ENCODE assay signal across 24 cellular contexts in the genomic region with DNA sequence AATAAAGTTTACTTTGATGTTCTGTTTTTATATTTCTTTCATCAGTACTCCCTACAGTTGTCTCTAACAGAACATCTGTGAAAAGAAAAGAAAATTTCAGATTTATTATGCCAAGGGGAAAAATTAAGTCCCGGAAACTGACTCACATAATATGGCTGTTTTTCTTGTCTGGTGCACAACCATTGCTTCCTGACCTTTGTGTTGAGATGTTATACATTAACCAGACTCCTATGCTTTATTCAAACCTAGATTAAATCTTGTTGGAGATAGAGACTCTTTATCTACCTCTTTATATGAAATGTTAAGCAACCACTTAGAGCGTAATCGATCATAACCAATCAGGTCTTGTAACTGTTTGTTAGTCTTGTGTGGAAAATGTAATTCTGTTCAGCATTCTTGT. TPM values are rescaled to one million over a fixed set of nuclear protein-coding genes. Genes with fewer than 3 reads are reported as not detected.
A peak's percentile ranks its signal among the peaks of the same experiment; 100 is the strongest.
DNase-seq lines count a peak whose midpoint lies in the region; ATAC-seq and TF ChIP-seq lines count a peak whose summit lies in the region.
"Had no signal": no experiment of that assay in that cellular context is flagged by ENCODE, and none has a peak within 500 bp of the region (broad histone marks: within the 10 kb centered on the region; RNA-seq: fewer than 3 reads in every experiment).

No MANE protein-coding gene starts in this region.

- peaks cover 8% of the 10 kb centered on the region for H3K9me3 Mint-ChIP-seq in osteocyte (ENCODE audit: unreplicated experiment)
- H3K9me3 Mint-ChIP-seq: activated T-cell treated with anti-CD3 and anti-CD28 coated beads, Interleukin-2, amount 50 U/mL, for 4 hours had no signal

- no peaks in the 10 kb centered on the region for H3K27me3 Mint-ChIP-seq in osteocyte (ENCODE audit: unreplicated experiment)
- H3K27me3 Mint-ChIP-seq: CD8-positive, alpha-beta memory T cell; memory B cell; naive B cell had no signal

- H3K27ac Mint-ChIP-seq in osteocyte (ENCODE audit: unreplicated experiment), result peak overlapping the region; percentile 36
- H3K27ac Mint-ChIP-seq: activated naive CD4-positive, alpha-beta T cell treated with anti-CD3 and anti-CD28 coated beads for 36 hours; memory B cell had no signal

- H3K36me3 Mint-ChIP-seq in osteocyte (ENCODE audit: unreplicated experiment), result no peaks in the 10 kb centered on the region

- peaks cover 20% of the 10 kb centered on the region for H3K4me1 Mint-ChIP-seq in osteocyte (ENCODE audit: unreplicated experiment)
- H3K4me1 Mint-ChIP-seq: CD8-positive, alpha-beta memory T cell had no signal

- ATAC-seq in GM18502 (IDR thresholded peaks at IDR 0.05; ENCODE audit: poor library complexity, unreplicated experiment), result no peak
- ATAC-seq: activated T-cell treated with anti-CD3 and anti-CD28 coated beads, Interleukin-2, amount 50 U/mL, for 4 hours; stimulated activated naive CD8-positive, alpha-beta T cell treated with anti-CD3 and anti-CD28 coated beads, Interleukin-15, Interleukin-2, amounts not matched to agents 100 U/mL and 50 U/mL, for 24 hours had no signal

- no peak for TF ChIP-seq CTCF in osteocyte (IDR thresholded peaks at IDR 0.05)

- DNase-seq in DMS53 (lab: John Stamatoyannopoulos, UW) (peak; percentile 91), SW480 (ENCODE audit: low spot score) (peak; percentile 36), glomerular visceral epithelial cell (ENCODE audit: extremely low spot score) (peak; percentile 56), osteocyte (ENCODE audit: extremely low spot score, unreplicated experiment) (no peak), NCI-H1417 (lab: John Stamatoyannopoulos, UW) (no peak), NAMALWA (ENCODE audit: low spot score) (no peak), nucleus accumbens (lab: John Stamatoyannopoulos, UW) (no peak)
- DNase-seq: activated CD4-positive, alpha-beta T cell treated with anti-CD3 and anti-CD28 coated beads for 1 hour; activated CD8-positive, alpha-beta memory T cell treated with anti-CD3 and anti-CD28 coated beads for 24 hours; activated naive CD4-positive, alpha-beta T cell treated with anti-CD3 and anti-CD28 coated beads for 36 hours; activated T-cell treated with anti-CD3 and anti-CD28 coated beads, Interleukin-2, amount 50 U/mL, for 4 hours; caudate nucleus; CD8-positive, alpha-beta memory T cell; effector memory CD4-positive, alpha-beta T cell; H7; naive B cell; NCI-H1092; NCI-H2029 treated with DMSO at 0.1 percent for 48 hours; Peyer's patch; stimulated activated CD4-positive, alpha-beta T cell treated with anti-CD3 and anti-CD28 coated beads, Interleukin-2, amount 100 ng/mL, for 24 hours; stimulated activated naive CD8-positive, alpha-beta T cell treated with anti-CD3 and anti-CD28 coated beads, Interleukin-15, Interleukin-2, amounts not matched to agents 100 U/mL and 50 U/mL, for 24 hours; tibial artery had no signal

- no peak overlapping the region for H3K4me3 Mint-ChIP-seq in osteocyte (ENCODE audit: unreplicated experiment)
- H3K4me3 Mint-ChIP-seq: activated naive CD4-positive, alpha-beta T cell treated with anti-CD3 and anti-CD28 coated beads for 36 hours; activated T-cell treated with anti-CD3 and anti-CD28 coated beads, Interleukin-2, amount 50 U/mL, for 4 hours; CD8-positive, alpha-beta memory T cell; memory B cell; naive B cell had no signal

RNA-seq across cellular contexts. Expression of a gene that starts 37.6 kb away (rescaled TPM):
- 42.7 and 47.6 TPM in 2 replicates for total RNA-seq in osteocyte

Comparison
In these comparisons a context has a peak if more than half of its experiments do, and no peak if none do; other contexts are left out.
1. DNase-seq: peak in DMS53 (single experiment), SW480 (single experiment) and glomerular visceral epithelial cell (single experiment); none in osteocyte (single experiment), NCI-H1417 (0 of 3), NAMALWA (single experiment) and nucleus accumbens (0 of 56).